24 cellular contexts compared by ENCODE assay signal in the genomic region with DNA sequence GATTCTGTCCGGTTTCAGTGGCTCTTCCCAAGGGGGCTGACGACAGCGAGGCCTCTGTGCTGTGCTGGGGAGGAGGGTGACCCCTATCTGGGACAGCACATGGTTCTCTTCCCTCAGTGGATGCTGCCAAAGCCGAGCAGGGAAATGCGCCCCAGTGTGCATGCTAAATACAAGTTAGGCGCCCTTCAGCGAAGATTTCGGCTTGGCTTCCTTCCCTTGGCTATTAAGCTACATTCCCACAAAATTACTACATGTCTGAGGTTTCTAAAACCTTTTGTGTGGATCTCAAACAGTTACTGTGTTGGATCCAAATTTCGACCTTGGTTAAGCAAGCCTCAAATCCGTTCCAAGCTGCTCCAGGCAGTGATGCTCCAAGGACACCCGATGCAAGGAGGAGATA.
DNase-seq lines count a peak whose midpoint lies in the region; ATAC-seq and TF ChIP-seq lines count a peak whose summit lies in the region.
"Had no signal": no experiment of that assay in that cellular context is flagged by ENCODE, and none has a peak within 500 bp of the region (broad histone marks: within the 10 kb centered on the region; RNA-seq: fewer than 3 reads in every experiment).

No MANE protein-coding gene starts in this region.

- H3K9me3 Mint-ChIP-seq in brain, result peaks cover 0 to 3% (median 0%) of the 10 kb centered on the region in 5 experiments
- H3K9me3 Mint-ChIP-seq: activated CD4-positive, alpha-beta T cell treated with anti-CD3 and anti-CD28 coated beads, Interleukin-2, amount 10 ng/mL, durations not matched to agents 24 days and 14 days; H9 had no signal

- H3K27ac Mint-ChIP-seq in brain, result peak overlapping the region in 3 of 5 experiments; percentile 14 to 91 (median 38)
- H3K27ac Mint-ChIP-seq: activated CD4-positive, alpha-beta T cell treated with anti-CD3 and anti-CD28 coated beads, Interleukin-2, amount 10 ng/mL, durations not matched to agents 24 days and 14 days; H9; stimulated activated naive CD8-positive, alpha-beta T cell treated with anti-CD3 and anti-CD28 coated beads, Interleukin-15, amount 100 ng/mL, for 72 hours had no signal

- DNase-seq in Ammon's horn (ENCODE audit: low spot score) (peak; percentile 79), left cardiac atrium (peak; percentile 68), pons (ENCODE audit: low spot score) (peak; percentile 72), kidney tubule cell (ENCODE audit: low spot score) (no peak)
- DNase-seq: activated CD4-positive, alpha-beta T cell treated with anti-CD3 and anti-CD28 coated beads, Interleukin-2, amount 10 ng/mL, durations not matched to agents 24 days and 14 days; activated CD8-positive, alpha-beta memory T cell treated with anti-CD3 and anti-CD28 coated beads, Interleukin-2, amount 50 U/mL, for 4 hours; activated gamma-delta T cell; aorta; DMS153; GF-D8; H9; Karpas-422; NCI-H1092 treated with DMSO at 0.1 percent for 48 hours; NCI-H2081; NCI-H510A treated with DMSO at 0.1 percent for 48 hours; stimulated activated CD4-positive, alpha-beta T cell treated with anti-CD3 and anti-CD28 coated beads, Interleukin-2, amount 100 ng/mL, for 48 hours; stimulated activated naive CD8-positive, alpha-beta T cell treated with anti-CD3 and anti-CD28 coated beads, Interleukin-15, amount 100 ng/mL, for 72 hours; upper lobe of right lung had no signal

- H3K4me3 Mint-ChIP-seq in brain, result no peak overlapping the region
- H3K4me3 Mint-ChIP-seq: activated CD4-positive, alpha-beta T cell treated with anti-CD3 and anti-CD28 coated beads, Interleukin-2, amount 10 ng/mL, durations not matched to agents 24 days and 14 days; H9; stimulated activated naive CD8-positive, alpha-beta T cell treated with anti-CD3 and anti-CD28 coated beads, Interleukin-15, amount 100 ng/mL, for 72 hours had no signal

- TF ChIP-seq CTCF in brain (conservative IDR thresholded peaks at IDR 0.05), result no peak

- peaks cover 11% of the 10 kb centered on the region for H3K36me3 Mint-ChIP-seq in brain

- intact Hi-C loops in left cardiac atrium (cut with DNase I), result no loop called here

- peaks cover 14% of the 10 kb centered on the region for H3K4me1 Mint-ChIP-seq in brain
- H3K4me1 Mint-ChIP-seq: activated CD4-positive, alpha-beta T cell treated with anti-CD3 and anti-CD28 coated beads, Interleukin-2, amount 10 ng/mL, durations not matched to agents 24 days and 14 days; H9; stimulated activated naive CD8-positive, alpha-beta T cell treated with anti-CD3 and anti-CD28 coated beads, Interleukin-15, amount 100 ng/mL, for 72 hours had no signal

- peak; percentile 76 to 95 for ATAC-seq in left cardiac atrium
- no peak for ATAC-seq in GM18519 (IDR thresholded peaks at IDR 0.05; ENCODE audit: low FRiP score, unreplicated experiment)
- ATAC-seq in GM21367 (IDR thresholded peaks at IDR 0.05; ENCODE audit: unreplicated experiment), result no peak
- ATAC-seq in HG03139 (IDR thresholded peaks at IDR 0.05; ENCODE audit: unreplicated experiment), result no peak
- ATAC-seq: gastrocnemius medialis; left lobe of liver; stimulated activated naive CD8-positive, alpha-beta T cell treated with anti-CD3 and anti-CD28 coated beads, Interleukin-15, amount 100 ng/mL, for 72 hours; upper lobe of right lung had no signal

- H3K27me3 Mint-ChIP-seq in brain, result no peaks in the 10 kb centered on the region
- H3K27me3 Mint-ChIP-seq: activated CD4-positive, alpha-beta T cell treated with anti-CD3 and anti-CD28 coated beads, Interleukin-2, amount 10 ng/mL, durations not matched to agents 24 days and 14 days; stimulated activated naive CD8-positive, alpha-beta T cell treated with anti-CD3 and anti-CD28 coated beads, Interleukin-15, amount 100 ng/mL, for 72 hours had no signal

Comparison
In these comparisons a context has a peak if more than half of its experiments do, and no peak if none do; other contexts are left out.
1. ATAC-seq: peak in left cardiac atrium (2 of 2); none in GM18519 (single experiment), GM21367 (single experiment) and HG03139 (single experiment).